In genomic region chr22:48953103-48953720, GRCh38 we compare ENCODE assay signal across 23 cellular contexts.
A peak's percentile ranks its signal among the peaks of the same experiment; 100 is the strongest.
DNase-seq lines count a peak whose midpoint lies in the region; ATAC-seq and TF ChIP-seq lines count a peak whose summit lies in the region.
"Had no signal": no experiment of that assay in that cellular context is flagged by ENCODE, and none has a peak within 500 bp of the region (broad histone marks: within the 10 kb centered on the region; RNA-seq: fewer than 3 reads in every experiment).

No MANE protein-coding gene starts in this region.

- no peak overlapping the region for H3K9ac ChIP-seq in colonic mucosa (ENCODE audit: low read depth in 2 of 2, low read length in 2 of 2)
- H3K9ac ChIP-seq in neuronal stem cell (ENCODE audit: low read depth, low read length, poor library complexity), result no peak overlapping the region
- H3K9ac ChIP-seq: BLaER1, GM23248 had no signal

- no peak overlapping the region for H3K14ac ChIP-seq in neuronal stem cell (ENCODE audit: low read length)

- H2BK15ac ChIP-seq in neuronal stem cell (ENCODE audit: low read length), result no peak overlapping the region

- H3K36me3 ChIP-seq in colonic mucosa (no peaks in the 10 kb centered on the region), neuronal stem cell (replicated peaks in 1 of 2; ENCODE audit: control insufficient read depth in 2 of 2, insufficient read depth in 2 of 2, low read length in 2 of 2) (peaks cover 0 to 4% of the 10 kb centered on the region in 2 donors), spleen (no peaks in the 10 kb centered on the region)
- H3K36me3 ChIP-seq: BLaER1, HAP-1, SJCRH30 had no signal

- peak overlapping the region; percentile 7 for H3K18ac ChIP-seq in neuronal stem cell (ENCODE audit: low read length)

- ATAC-seq in Right ventricle myocardium superior (ENCODE audit: poor library complexity), result no peak
- no peak for ATAC-seq in effector memory CD8-positive, alpha-beta T cell (replicated peaks)
- ATAC-seq: Panc1, SK-N-SH treated with all-trans-retinoic acid at 6 μM for 48 hours had no signal

- no peak overlapping the region for H3K4me3 Mint-ChIP-seq in effector memory CD8-positive, alpha-beta T cell
- no peak overlapping the region for H3K4me3 Mint-ChIP-seq in activated T-helper 2 cell treated with anti-CD3 and anti-CD28 coated beads, Interferon-gamma antibody, Interleukin-2, Interleukin-4, amounts not matched to agents 10 μg/mL and 5 μg/mL and 100 μg/mL, durations not matched to agents 14 hours and 24 hours and 36 hours (ENCODE audit: low read depth)
- H3K4me3 Mint-ChIP-seq: CD4-positive, CD25-positive, alpha-beta regulatory T cell had no signal

- no peak overlapping the region for H4K8ac ChIP-seq in neuronal stem cell (ENCODE audit: low read depth, low read length)

- no peaks in the 10 kb centered on the region for H3K4me1 ChIP-seq in colonic mucosa
- peaks cover 0 to 4% of the 10 kb centered on the region in 2 donors for H3K4me1 ChIP-seq in neuronal stem cell (ENCODE audit: control insufficient read depth in 2 of 2, insufficient read depth in 1 of 2, low read depth in 1 of 2, low read length in 2 of 2)
- H3K4me1 ChIP-seq in spleen, result no peaks in the 10 kb centered on the region
- H3K4me1 ChIP-seq: HAP-1, SJCRH30 had no signal

- no peak overlapping the region for H2BK5ac ChIP-seq in neuronal stem cell (ENCODE audit: low read length)

- no peak overlapping the region for H3K23ac ChIP-seq in neuronal stem cell (ENCODE audit: low read depth, low read length, poor library complexity)

- peaks cover 0 to 1% of the 10 kb centered on the region in 2 donors for H3K4me1 Mint-ChIP-seq in effector memory CD8-positive, alpha-beta T cell (ENCODE audit: low read depth in 2 of 2)
- no peaks in the 10 kb centered on the region for H3K4me1 Mint-ChIP-seq in activated T-helper 2 cell treated with anti-CD3 and anti-CD28 coated beads, Interferon-gamma antibody, Interleukin-2, Interleukin-4, amounts not matched to agents 10 μg/mL and 5 μg/mL and 100 μg/mL, durations not matched to agents 14 hours and 24 hours and 36 hours (ENCODE audit: low read depth)

- no peak for TF ChIP-seq CTCF in colonic mucosa (IDR thresholded peaks at IDR 0.05)
- TF ChIP-seq CTCF in spleen (IDR thresholded peaks at IDR 0.05 in 8 of 11, conservative IDR thresholded peaks at IDR 0.05 in 3 of 11), result no peak

- H3K36me3 Mint-ChIP-seq in effector memory CD8-positive, alpha-beta T cell (ENCODE audit: insufficient read depth), result no peaks in the 10 kb centered on the region
- no peaks in the 10 kb centered on the region for H3K36me3 Mint-ChIP-seq in activated T-helper 2 cell treated with anti-CD3 and anti-CD28 coated beads, Interferon-gamma antibody, Interleukin-2, Interleukin-4, amounts not matched to agents 10 μg/mL and 5 μg/mL and 100 μg/mL, durations not matched to agents 14 hours and 24 hours and 36 hours (ENCODE audit: low read depth)
- H3K36me3 Mint-ChIP-seq: CD4-positive, CD25-positive, alpha-beta regulatory T cell had no signal

- intact Hi-C loops in cardiac septum (cut with DNase I), result no loop called here
- intact Hi-C loops in Right ventricle myocardium superior (cut with DNase I), result no loop called here
- intact Hi-C loops in colonic mucosa (cut with DNase I), result no loop called here
- intact Hi-C loops in spleen (cut with DNase I; ENCODE audit: low total_unique reads), result no loop called here
- intact Hi-C loops in activated T-helper 2 cell treated with anti-CD3 and anti-CD28 coated beads, Interferon-gamma antibody, Interleukin-2, Interleukin-4, amounts not matched to agents 10 μg/mL and 5 μg/mL and 100 μg/mL, durations not matched to agents 14 hours and 24 hours and 36 hours (cut with micrococcal nuclease), result no loop called here

- no peak for TF ChIP-seq POLR2A in spleen (IDR thresholded peaks at IDR 0.05)

- H3K9me3 Mint-ChIP-seq in effector memory CD8-positive, alpha-beta T cell, result peaks cover 8 to 14% of the 10 kb centered on the region in 2 donors
- H3K9me3 Mint-ChIP-seq in activated T-helper 2 cell treated with anti-CD3 and anti-CD28 coated beads, Interferon-gamma antibody, Interleukin-2, Interleukin-4, amounts not matched to agents 10 μg/mL and 5 μg/mL and 100 μg/mL, durations not matched to agents 14 hours and 24 hours and 36 hours, result peaks cover 9% of the 10 kb centered on the region
- H3K9me3 Mint-ChIP-seq: CD4-positive, CD25-positive, alpha-beta regulatory T cell had no signal

- H3K27me3 ChIP-seq in colonic mucosa (no peaks in the 10 kb centered on the region), neuronal stem cell (ENCODE audit: control insufficient read depth in 3 of 3, insufficient read depth in 3 of 3, low read depth in 1 of 3, low read length in 3 of 3) (no peaks in the 10 kb centered on the region), spleen (replicated peaks in 1 of 7) (peaks cover 0 to 35% (median 0%) of the 10 kb centered on the region in 7 donors)

- no peak overlapping the region for H3K27ac Mint-ChIP-seq in effector memory CD8-positive, alpha-beta T cell
- H3K27ac Mint-ChIP-seq in activated T-helper 2 cell treated with anti-CD3 and anti-CD28 coated beads, Interferon-gamma antibody, Interleukin-2, Interleukin-4, amounts not matched to agents 10 μg/mL and 5 μg/mL and 100 μg/mL, durations not matched to agents 14 hours and 24 hours and 36 hours, result no peak overlapping the region
- H3K27ac Mint-ChIP-seq: CD4-positive, CD25-positive, alpha-beta regulatory T cell had no signal

- H3K4me2 ChIP-seq in neuronal stem cell (ENCODE audit: insufficient read depth, low read length, poor library complexity, severe bottlenecking), result no peak overlapping the region
- H3K4me2 ChIP-seq: BLaER1 had no signal

- H2AFZ ChIP-seq in neuronal stem cell (ENCODE audit: low read length), result no peak overlapping the region
- H2AFZ ChIP-seq: GM23248 had no signal

- H3K27me3 Mint-ChIP-seq in effector memory CD8-positive, alpha-beta T cell, result peaks cover 14 to 31% of the 10 kb centered on the region in 2 donors
- no peaks in the 10 kb centered on the region for H3K27me3 Mint-ChIP-seq in activated T-helper 2 cell treated with anti-CD3 and anti-CD28 coated beads, Interferon-gamma antibody, Interleukin-2, Interleukin-4, amounts not matched to agents 10 μg/mL and 5 μg/mL and 100 μg/mL, durations not matched to agents 14 hours and 24 hours and 36 hours (ENCODE audit: low read depth)

- H3K4me3 ChIP-seq in colonic mucosa (no peak overlapping the region), neuronal stem cell (ENCODE audit: low read length in 2 of 2) (no peak overlapping the region), spleen (no peak overlapping the region)
- H3K4me3 ChIP-seq: BLaER1, GM23248, HAP-1, SJCRH30 had no signal

- no CpG with 5 or more reads among the region's 11 CpGs for WGBS in neuronal stem cell (ENCODE audit: extremely low coverage in 2 of 2, insufficient read length in 2 of 2, insufficient replicate concordance in 1 of 2), 2 donors
- 79 to 87% (median 82%) methylated on average over 10 to 11 of the region's 11 CpGs for WGBS in spleen, 5 donors

- no peak overlapping the region for H2BK12ac ChIP-seq in neuronal stem cell (ENCODE audit: low read length)

- peaks cover 3% of the 10 kb centered on the region for H3K79me1 ChIP-seq in neuronal stem cell (ENCODE audit: low read depth, low read length)

- H2BK120ac ChIP-seq in neuronal stem cell (ENCODE audit: low read depth, low read length), result no peak overlapping the region

- DNase-seq in cardiac septum (ENCODE audit: low spot score), result peak; percentile 12
- no peak for DNase-seq in Right ventricle myocardium superior
- DNase-seq in colonic mucosa, result peak; percentile 4
- no peak for DNase-seq in neuronal stem cell (ENCODE audit: low spot score)
- DNase-seq in spleen, result peak; percentile 13
- DNase-seq in RKO (ENCODE audit: low spot score), result no peak
- DNase-seq in effector memory CD8-positive, alpha-beta T cell, result no peak
- no peak for DNase-seq in activated T-helper 2 cell treated with anti-CD3 and anti-CD28 coated beads, Interferon-gamma antibody, Interleukin-2, Interleukin-4, amounts not matched to agents 10 μg/mL and 5 μg/mL and 100 μg/mL, durations not matched to agents 14 hours and 24 hours and 36 hours (ENCODE audit: low spot score)
- DNase-seq: CD4-positive, CD25-positive, alpha-beta regulatory T cell; DMS153; GM23248; KBM-7; MV-4-11; NCI-H1105; NCI-H1694; NCI-H2081; NCI-H2227 treated with DMSO at 0.1 percent for 48 hours; NCI-H69; SJCRH30 had no signal

- H4K91ac ChIP-seq in neuronal stem cell (ENCODE audit: low read depth, low read length, poor library complexity), result no peak overlapping the region

- no peak overlapping the region for H3K4ac ChIP-seq in neuronal stem cell (ENCODE audit: low read length)

- H3K27ac ChIP-seq in colonic mucosa (no peak overlapping the region), neuronal stem cell (replicated peaks; ENCODE audit: low read length) (no peak overlapping the region), spleen (no peak overlapping the region)
- H3K27ac ChIP-seq: BLaER1, GM23248, SJCRH30 had no signal

- peak overlapping the region; percentile 71 for H2AK5ac ChIP-seq in neuronal stem cell (ENCODE audit: low read depth, low read length)

- no peaks in the 10 kb centered on the region for H3K9me3 ChIP-seq in colonic mucosa
- peaks cover 0 to 6% of the 10 kb centered on the region in 2 donors for H3K9me3 ChIP-seq in neuronal stem cell (replicated peaks in 1 of 2; ENCODE audit: control insufficient read depth in 2 of 2, insufficient read depth in 1 of 2, low read depth in 1 of 2, low read length in 2 of 2)
- no peaks in the 10 kb centered on the region for H3K9me3 ChIP-seq in spleen
- H3K9me3 ChIP-seq: BLaER1, HAP-1, SJCRH30 had no signal

Comparison
In these comparisons a context has a peak if more than half of its experiments do, and no peak if none do; other contexts are left out.
1. DNase-seq: peak in cardiac septum (single experiment), colonic mucosa (single experiment) and spleen (single experiment); none in Right ventricle myocardium superior (single experiment), neuronal stem cell (single experiment), RKO (single experiment), effector memory CD8-positive, alpha-beta T cell (0 of 3) and activated T-helper 2 cell treated with anti-CD3 and anti-CD28 coated beads, Interferon-gamma antibody, Interleukin-2, Interleukin-4, amounts not matched to agents 10 μg/mL and 5 μg/mL and 100 μg/mL, durations not matched to agents 14 hours and 24 hours and 36 hours (single experiment).